In the genomic region with DNA sequence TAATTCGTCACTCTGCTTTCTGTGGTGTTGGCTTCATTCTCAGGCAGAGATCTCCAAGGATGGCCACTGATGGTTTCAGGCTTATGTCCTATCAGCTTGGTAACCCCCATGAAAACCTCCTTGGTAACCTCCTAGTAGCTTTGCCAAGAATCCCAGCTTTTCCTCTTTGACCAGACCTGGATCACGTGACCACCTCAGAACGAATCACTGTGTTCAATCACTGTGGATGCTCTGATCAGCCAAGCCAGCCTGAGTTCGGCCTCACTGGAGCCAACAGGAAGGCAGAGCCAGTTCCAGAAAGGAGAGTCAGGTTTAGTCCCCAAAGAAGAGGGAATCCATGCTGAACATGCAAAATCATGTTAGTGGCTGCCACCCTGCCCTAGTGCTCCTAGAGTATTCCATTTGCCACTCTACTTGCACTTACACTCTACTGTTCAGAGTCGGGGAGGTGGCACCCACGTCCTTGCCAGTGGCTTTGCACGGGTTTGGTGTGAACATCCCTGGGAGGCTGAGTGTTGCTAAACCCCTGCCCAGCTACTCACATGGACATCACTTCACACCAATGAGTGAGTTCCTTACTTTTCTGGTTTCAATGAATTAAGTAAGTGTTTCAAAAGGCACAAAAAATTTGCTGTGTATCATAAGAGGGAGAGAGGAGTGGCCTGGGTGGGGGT, we compare ENCODE assay signal across 24 cellular contexts. TPM values are rescaled to one million over a fixed set of nuclear protein-coding genes. Genes with fewer than 3 reads are reported as not detected.
A peak's percentile ranks its signal among the peaks of the same experiment; 100 is the strongest.
DNase-seq lines count a peak whose midpoint lies in the region; ATAC-seq, FAIRE-seq and TF ChIP-seq lines count a peak whose summit lies in the region.
"Had no signal": no experiment of that assay in that cellular context is flagged by ENCODE, and none has a peak within 500 bp of the region (broad histone marks: within the 10 kb centered on the region; RNA-seq: fewer than 3 reads in every experiment).

No MANE protein-coding gene starts in this region.

- H3K56ac ChIP-seq in IMR-90 (ENCODE audit: extremely low read depth, insufficient read depth, low read length): no peak overlapping the region

- in situ Hi-C loops in Caki2 (cut with HindIII; ENCODE audit: low pct_unique_long_range_greater_than_20kb, low sequenced_read_pairs) (no loop called here), IMR-90 (cut with MboI; ENCODE audit: low sequenced_read_pairs) (no loop called here), transverse colon (cut with MboI; ENCODE audit: low pct_ligation_motif_present in 1 of 4, low pct_unique_long_range_greater_than_20kb in 1 of 4, low sequenced_read_pairs in 3 of 4) (no loop called here)

- ATAC-seq in IMR-90 (ENCODE audit: low read depth): no peak
- no peak for ATAC-seq in T-helper 17 cell
- ATAC-seq: activated CD4-positive, CD25-positive, alpha-beta regulatory T cell treated with anti-CD3 and anti-CD28 coated beads, Interleukin-2, amount 50 U/mL, for 24 hours; activated CD8-positive, alpha-beta T cell treated with anti-CD3 and anti-CD28 coated beads, Interleukin-2, amount 10 ng/mL, durations not matched to agents 7 days and 5 days had no signal

- no peak for FAIRE-seq in GM12891 (lab: Jason Lieb, UNC)
- FAIRE-seq: GM18507 had no signal

- H2AK9ac ChIP-seq in IMR-90 (replicated peaks; ENCODE audit: low read depth, low read length, poor library complexity): no peak overlapping the region

- POLR2A ChIA-PET in IMR-90 (lab: Charles Lee; ENCODE audit: unreplicated experiment): no interaction called here

- H3K36me3 Mint-ChIP-seq in T-helper 17 cell (ENCODE audit: low read depth) (no peaks in the 10 kb centered on the region), osteocyte (ENCODE audit: unreplicated experiment) (no peaks in the 10 kb centered on the region)

- TF ChIP-seq POLR2A in IMR-90 (IDR thresholded peaks at IDR 0.05; ENCODE audit: low read depth, low read length) (no peak), transverse colon (IDR thresholded peaks at IDR 0.05) (no peak), GM12891 (IDR thresholded peaks at IDR 0.05; ENCODE audit: low read depth, low read length) (no peak)

- no peaks in the 10 kb centered on the region for H3K9me1 ChIP-seq in IMR-90 (ENCODE audit: insufficient read depth, low read length)

- H2BK5ac ChIP-seq in IMR-90 (ENCODE audit: low read depth, low read length, poor library complexity, severe bottlenecking): no peak overlapping the region

- no peak for TF ChIP-seq CTCF in IMR-90 (conservative IDR thresholded peaks at IDR 0.05; ENCODE audit: low read depth, low read length)
- TF ChIP-seq CTCF in osteocyte (IDR thresholded peaks at IDR 0.05): no peak
- no peak for TF ChIP-seq CTCF in transverse colon (IDR thresholded peaks at IDR 0.05)

- peak overlapping the region; percentile 2 for H2AFZ ChIP-seq in IMR-90 (replicated peaks; ENCODE audit: low read length, poor library complexity)
- H2AFZ ChIP-seq: parathyroid adenoma had no signal

- BruUV-seq in IMR-90 (replicated peaks; lab: Mats Ljungman, UMichigan): no TSS peak

- H4K20me1 ChIP-seq in IMR-90 (ENCODE audit: insufficient read depth, low read length): no peaks in the 10 kb centered on the region

- no peak overlapping the region for H4K5ac ChIP-seq in IMR-90 (ENCODE audit: low read depth, low read length)

- H3K4me3 Mint-ChIP-seq in T-helper 17 cell: no peak overlapping the region
- H3K4me3 Mint-ChIP-seq in osteocyte (ENCODE audit: unreplicated experiment): no peak overlapping the region
- H3K4me3 Mint-ChIP-seq: activated CD8-positive, alpha-beta T cell treated with anti-CD3 and anti-CD28 coated beads, Interleukin-2, amount 10 ng/mL, durations not matched to agents 7 days and 5 days; endodermal cell had no signal

- dilution Hi-C loops in IMR-90 (cut with HindIII; ENCODE audit: low sequenced_read_pairs, unreplicated experiment): no loop called here

- H2BK15ac ChIP-seq in IMR-90 (ENCODE audit: low read depth, low read length): no peak overlapping the region

- H3K27ac Mint-ChIP-seq in T-helper 17 cell (peak overlapping the region; percentile 62), osteocyte (ENCODE audit: unreplicated experiment) (no peak overlapping the region)
- H3K27ac Mint-ChIP-seq: activated CD8-positive, alpha-beta T cell treated with anti-CD3 and anti-CD28 coated beads, Interleukin-2, amount 10 ng/mL, durations not matched to agents 7 days and 5 days; endodermal cell had no signal

- H3K27me3 ChIP-seq in IMR-90 (ENCODE audit: control insufficient read depth, insufficient read depth, low read length) (peaks cover 2% of the 10 kb centered on the region; the same call in 1 of the 2 replicates), transverse colon (no peaks in the 10 kb centered on the region)
- H3K27me3 ChIP-seq: adrenal gland, brain microvascular endothelial cell had no signal

- H3K4me1 Mint-ChIP-seq in T-helper 17 cell: peaks cover 2% of the 10 kb centered on the region
- H3K4me1 Mint-ChIP-seq in osteocyte (ENCODE audit: unreplicated experiment): no peaks in the 10 kb centered on the region

- intact Hi-C loops in IMR-90 (cut with micrococcal nuclease) (no loop called here), transverse colon (cut with DNase I; ENCODE audit: low total_unique reads) (no loop called here)

- no peak overlapping the region for H2BK20ac ChIP-seq in IMR-90 (ENCODE audit: low read depth, low read length)

- no peak overlapping the region for H3K9ac ChIP-seq in IMR-90 (ENCODE audit: low read depth, low read length)
- H3K9ac ChIP-seq: parathyroid adenoma had no signal

- no peak overlapping the region for H3K4me2 ChIP-seq in IMR-90 (ENCODE audit: low read depth, low read length)

- no peak overlapping the region for H2AK5ac ChIP-seq in IMR-90 (ENCODE audit: low read depth, low read length)

- 87% methylated on average over 3 of the region's 7 CpGs; no CpG with 5 or more reads in 1 of the 2 experiments for WGBS in IMR-90 (ENCODE audit: extremely low coverage in 2 of 2, insufficient read length in 1 of 2), 2 experiments
- 60 to 77% methylated on average over 1 to 7 of the region's 7 CpGs for WGBS in transverse colon (ENCODE audit: low coverage in 1 of 2), 2 donors

- no peak overlapping the region for H4K8ac ChIP-seq in IMR-90 (ENCODE audit: low read depth in 2 of 2, low read length in 2 of 2)

- peak; percentile 6 for DNase-seq in Caki2 (ENCODE audit: low read depth)
- no peak for DNase-seq in IMR-90
- no peak for DNase-seq in T-helper 17 cell
- DNase-seq in kidney tubule cell (ENCODE audit: low spot score): peak; percentile 16
- DNase-seq in osteocyte (ENCODE audit: extremely low spot score, unreplicated experiment): no peak
- no peak for DNase-seq in transverse colon
- no peak for DNase-seq in NAMALWA (ENCODE audit: low spot score)
- no peak for DNase-seq in GM12891 (ENCODE audit: insufficient read length, low spot score)
- DNase-seq: activated CD8-positive, alpha-beta T cell treated with anti-CD3 and anti-CD28 coated beads, Interleukin-2, amount 10 ng/mL, durations not matched to agents 7 days and 5 days; activated naive CD4-positive, alpha-beta T cell; adrenal gland; brain microvascular endothelial cell; endodermal cell; mesenchymal stem cell; NCI-H1092 treated with DMSO at 0.1 percent for 48 hours; NCI-H2081; NCI-H446; substantia nigra; T1000 had no signal

- no peak for TF ChIP-seq RAD21 in IMR-90 (IDR thresholded peaks at IDR 0.05; ENCODE audit: low read length)

- H3K23ac ChIP-seq in IMR-90 (ENCODE audit: low read depth, low read length): no peak overlapping the region

- H3K36me3 ChIP-seq in IMR-90 (ENCODE audit: control insufficient read depth, insufficient read depth, low read length) (no peaks in the 10 kb centered on the region), transverse colon (no peaks in the 10 kb centered on the region)
- H3K36me3 ChIP-seq: adrenal gland, brain microvascular endothelial cell had no signal

- CTCF ChIA-PET in IMR-90 (lab: Yijun Ruan, JAX): interaction anchor here (0.6 kb wide), 1 partner anchor 9 kb away, joined by 3 read pairs; no protein-coding TSS in a partner anchor

- H3K4me3 ChIP-seq in IMR-90 (ENCODE audit: insufficient read depth, low read depth, low read length) (no peak overlapping the region), transverse colon (no peak overlapping the region)
- H3K4me3 ChIP-seq: adrenal gland had no signal

- H3K9me3 ChIP-seq in IMR-90 (ENCODE audit: control insufficient read depth, insufficient read depth, low read length) (no peaks in the 10 kb centered on the region), T-helper 17 cell (ENCODE audit: control insufficient read depth, low read length, poor library complexity, severe bottlenecking) (no peaks in the 10 kb centered on the region), transverse colon (no peaks in the 10 kb centered on the region)
- H3K9me3 ChIP-seq: adrenal gland had no signal

- no peak overlapping the region for H2BK120ac ChIP-seq in IMR-90 (ENCODE audit: low read depth, low read length)

- H3K79me1 ChIP-seq in IMR-90 (ENCODE audit: low read depth in 1 of 2, low read length in 2 of 2): no peaks in the 10 kb centered on the region

- no peak overlapping the region for H3K18ac ChIP-seq in IMR-90 (ENCODE audit: low read depth, low read length)

- H3K27ac ChIP-seq in IMR-90 (ENCODE audit: insufficient read depth, low read length): no peak overlapping the region
- no peak overlapping the region for H3K27ac ChIP-seq in transverse colon
- H3K27ac ChIP-seq: adrenal gland, brain microvascular endothelial cell, C4-2B, parathyroid adenoma, RWPE1 had no signal

- no peaks in the 10 kb centered on the region for H3K4me1 ChIP-seq in IMR-90 (ENCODE audit: control insufficient read depth, insufficient read depth, low read length)
- H3K4me1 ChIP-seq in transverse colon: no peaks in the 10 kb centered on the region
- H3K4me1 ChIP-seq: adrenal gland, parathyroid adenoma had no signal

- no peak overlapping the region for H4K91ac ChIP-seq in IMR-90 (ENCODE audit: insufficient read depth, low read depth, low read length)

- no peaks in the 10 kb centered on the region for H3K9me3 Mint-ChIP-seq in osteocyte (ENCODE audit: unreplicated experiment)

- H3K27me3 Mint-ChIP-seq in T-helper 17 cell (no peaks in the 10 kb centered on the region), osteocyte (ENCODE audit: unreplicated experiment) (peaks cover 2% of the 10 kb centered on the region)

- no peak overlapping the region for H3K14ac ChIP-seq in IMR-90 (replicated peaks; ENCODE audit: low read depth, low read length)

- H3K4ac ChIP-seq in IMR-90 (ENCODE audit: low read depth, low read length): no peak overlapping the region

- no peak for TF ChIP-seq EP300 in transverse colon (IDR thresholded peaks at IDR 0.05; ENCODE audit: low read depth)

TF ChIP-seq in IMR-90, 13 proteins besides CTCF, POLR2A, EP300 and RAD21 (continues in another document):
- TF ChIP-seq MAFK (IDR thresholded peaks at IDR 0.05; ENCODE audit: low read depth, low read length): no peak

RNA-seq across cellular contexts. Expression of a gene that starts 33.5 kb away (rescaled TPM):
- total RNA-seq in Caki2 (2014; rRNA removed; shearing (Covaris generic); ENCODE audit: low replicate concordance): 8.2 and 14.4 TPM in 2 replicates
- 9.7 and 10.9 TPM in 2 replicates for total RNA-seq in IMR-90 (2012; rRNA removed)
- polyA plus RNA-seq in IMR-90 (2012; rRNA removed): 39.6 and 40.6 TPM in 2 replicates
- polyA plus RNA-seq in IMR-90 (2012; cell fraction: cytosol; rRNA removed): 18.9 and 49.8 TPM in 2 replicates
- 36.1 and 36.7 TPM in 2 replicates for polyA plus RNA-seq in IMR-90 (2012; cell fraction: nucleus; rRNA removed; ENCODE audit: low replicate concordance)
- 10 to 100 TPM; 64.9 to 67.4 TPM for total RNA-seq in T-helper 17 cell
- total RNA-seq in osteocyte: 56.4 and 68.1 TPM in 2 replicates
- total RNA-seq in transverse colon: 100 to 1,000 TPM in 1 of 4 donors, 10 to 100 TPM in 3; 28.7 to 162 (median 37.0) TPM
- polyA plus RNA-seq in GM12891 (2012; ENCODE audit: low read depth, missing spikeins): 14.3 TPM

Comparison
In these comparisons a context has a peak if more than half of its experiments do, and no peak if none do; other contexts are left out.
1. DNase-seq: peak in Caki2 (single experiment) and kidney tubule cell (single experiment); none in IMR-90 (single experiment), T-helper 17 cell (0 of 3), osteocyte (single experiment), transverse colon (single experiment), NAMALWA (single experiment) and GM12891 (single experiment).